ENCODE assay signal across 10 cellular contexts in genomic region chr12:68446896-68447806, GRCh38.
DNase-seq lines count a peak whose midpoint lies in the region; ATAC-seq and TF ChIP-seq lines count a peak whose summit lies in the region.
"Had no signal": no experiment of that assay in that cellular context is flagged by ENCODE, and none has a peak within 500 bp of the region (broad histone marks: within the 10 kb centered on the region; RNA-seq: fewer than 3 reads in every experiment).

No MANE protein-coding gene starts in this region.

- no peak overlapping the region for H3K4me3 ChIP-seq in BLaER1 treated with 17β-estradiol and CSF1 and Interleukin-3, amounts not matched to agents 10 nM and 100 nM
- H3K4me3 ChIP-seq in HUES48 (ENCODE audit: low read depth, low read length) (0 out of 2 replicates have a peak overlapping the region, but pooled peaks have one; percentile 25), Peyer's patch (no peak overlapping the region)
- H3K4me3 ChIP-seq: MG63 had no signal

- no peak overlapping the region; a peak in 1 of 22 replicates for H3K27ac ChIP-seq in BLaER1 treated with 17β-estradiol and CSF1 and Interleukin-3, amounts not matched to agents 10 nM and 100 nM
- H3K27ac ChIP-seq in HUES48 (ENCODE audit: low read depth, low read length), result peak overlapping the region; percentile 72
- H3K27ac ChIP-seq in Peyer's patch, result peak overlapping the region in 1 of 4 donors; percentile 22

- peaks cover 59 to 82% (median 75%) of the 10 kb centered on the region in 3 donors for H3K4me1 Mint-ChIP-seq in T-cell

- H3K4me1 ChIP-seq in BLaER1 treated with 17β-estradiol and CSF1 and Interleukin-3, amounts not matched to agents 10 nM and 100 nM, result peaks cover 26 to 61% (median 38%) of the 10 kb centered on the region in 10 experiments
- H3K4me1 ChIP-seq in HUES48 (ENCODE audit: control insufficient read depth, insufficient read depth, low read length) (peaks cover 35% of the 10 kb centered on the region), Peyer's patch (peaks cover 0 to 8% (median 3%) of the 10 kb centered on the region in 4 donors)

- peak overlapping the region; percentile 12 to 84 (median 37); a peak in 18 of 22 replicates for H3K4me2 ChIP-seq in BLaER1 treated with 17β-estradiol and CSF1 and Interleukin-3, amounts not matched to agents 10 nM and 100 nM

- POLR2A ChIA-PET in T-cell (lab: Charles Lee), result interaction anchor here (0.6 to 0.7 kb wide), 4 partner anchors 10 to 397 kb away, joined by 6 to 22 read pairs (median 8); no protein-coding TSS in a partner anchor

- H3K9ac ChIP-seq in BLaER1 treated with 17β-estradiol and CSF1 and Interleukin-3, amounts not matched to agents 10 nM and 100 nM, result no peak overlapping the region
- no peak overlapping the region for H3K9ac ChIP-seq in HUES48 (ENCODE audit: low read depth, low read length)

- H3K36me3 Mint-ChIP-seq in T-cell, result peaks cover 8% of the 10 kb centered on the region

- no peaks in the 10 kb centered on the region for H3K27me3 ChIP-seq in BLaER1 treated with 17β-estradiol and CSF1 and Interleukin-3, amounts not matched to agents 10 nM and 100 nM
- no peaks in the 10 kb centered on the region for H3K27me3 ChIP-seq in HUES48 (ENCODE audit: control insufficient read depth, insufficient read depth, low read length)
- H3K27me3 ChIP-seq in Peyer's patch, result no peaks in the 10 kb centered on the region
- H3K27me3 ChIP-seq: MG63 had no signal

- CTCF ChIA-PET in T-cell (lab: Charles Lee), result interaction anchor here in 1 of 2 donors (0.7 kb wide), 1 partner anchor 88 kb away, joined by 17 read pairs; no protein-coding TSS in a partner anchor

- H3K9me3 ChIP-seq in BLaER1 treated with 17β-estradiol and CSF1 and Interleukin-3, amounts not matched to agents 10 nM and 100 nM (replicated peaks in 1 of 11), result peaks cover 26 to 56% (median 45%) of the 10 kb centered on the region in 11 experiments
- H3K9me3 ChIP-seq in HUES48 (ENCODE audit: control insufficient read depth, insufficient read depth, low read length) (peaks cover 13% of the 10 kb centered on the region; the same call in 1 of the 2 replicates), Peyer's patch (no peaks in the 10 kb centered on the region)

- TF ChIP-seq POLR2A in Peyer's patch (IDR thresholded peaks at IDR 0.05), result no peak

- H3K36me3 ChIP-seq in BLaER1 treated with 17β-estradiol and CSF1 and Interleukin-3, amounts not matched to agents 10 nM and 100 nM, result peaks cover 0 to 19% (median 0%) of the 10 kb centered on the region in 11 experiments; a peak in 3 of 22 replicates
- no peaks in the 10 kb centered on the region for H3K36me3 ChIP-seq in HUES48 (ENCODE audit: control insufficient read depth, insufficient read depth, low read length)
- no peaks in the 10 kb centered on the region for H3K36me3 ChIP-seq in Peyer's patch
- H3K36me3 ChIP-seq: MG63 had no signal

- no peak for TF ChIP-seq CTCF in Peyer's patch (IDR thresholded peaks at IDR 0.05)

- peaks cover 0 to 7% (median 5%) of the 10 kb centered on the region in 3 donors for H3K9me3 Mint-ChIP-seq in T-cell

- H3K4me3 Mint-ChIP-seq in T-cell, result peak overlapping the region in 1 of 3 donors; percentile 54

- DNase-seq in T-cell, result no peak
- DNase-seq in iPS-NIHi7 (ENCODE audit: extremely low spot score), result peak; percentile 53
- DNase-seq in T-helper 9 cell, result no peak
- DNase-seq in kidney glomerular epithelial cell (lab: John Stamatoyannopoulos, UW), result no peak
- no peak for DNase-seq in Peyer's patch
- DNase-seq: EL, MG63 had no signal

- no peaks in the 10 kb centered on the region for H3K27me3 Mint-ChIP-seq in T-cell

- H4K20me1 ChIP-seq in BLaER1 treated with 17β-estradiol and CSF1 and Interleukin-3, amounts not matched to agents 10 nM and 100 nM, result no peaks in the 10 kb centered on the region

- peak overlapping the region; percentile 68 to 84 for H3K27ac Mint-ChIP-seq in T-cell

- ATAC-seq in T-cell (replicated peaks in 1 of 4) (no peak), HG02938 (IDR thresholded peaks at IDR 0.05; ENCODE audit: unreplicated experiment) (no peak)
